19 cellular contexts compared by ENCODE assay signal in genomic region chr14:65926504-65926903, GRCh38.
DNase-seq lines count a peak whose midpoint lies in the region; ATAC-seq lines count a peak whose summit lies in the region.
"Had no signal": no experiment of that assay in that cellular context is flagged by ENCODE, and none has a peak within 500 bp of the region (broad histone marks: within the 10 kb centered on the region; RNA-seq: fewer than 3 reads in every experiment).

No MANE protein-coding gene starts in this region.

- peaks cover 53% of the 10 kb centered on the region for H3K4me1 ChIP-seq in CD8-positive, alpha-beta memory T cell (ENCODE audit: insufficient read depth, low read length)
- H3K4me1 ChIP-seq in HUES6 (ENCODE audit: control insufficient read depth, insufficient read depth, low read length) (peaks cover 29% of the 10 kb centered on the region), iPS DF 6.9 (ENCODE audit: control insufficient read depth, insufficient read depth, low read length) (peaks cover 5% of the 10 kb centered on the region; the same call in 1 of the 2 replicates)
- H3K4me1 ChIP-seq: adrenal gland, left lung had no signal

- peak overlapping the region in 6 of 7 donors; percentile 13 to 90 (median 48) for H3K4me3 Mint-ChIP-seq in CD8-positive, alpha-beta memory T cell
- peak overlapping the region in 1 of 3 donors; percentile 77 for H3K4me3 Mint-ChIP-seq in T-cell
- H3K4me3 Mint-ChIP-seq: activated T-cell treated with anti-CD3 and anti-CD28 coated beads, Interleukin-2, amount 50 U/mL, for 24 hours had no signal

- ATAC-seq in T-cell (replicated peaks in 1 of 4) (no peak), HG03342 (IDR thresholded peaks at IDR 0.05; ENCODE audit: unreplicated experiment) (no peak)
- ATAC-seq in activated naive CD4-positive, alpha-beta T cell treated with anti-CD3 and anti-CD28 coated beads, Interleukin-2, amount 50 U/mL, for 72 hours, result no peak
- ATAC-seq: left lung had no signal

- no CpG with 5 or more reads among the region's 6 CpGs for WGBS in iPS DF 6.9 (ENCODE audit: insufficient coverage, insufficient read length)

- no peaks in the 10 kb centered on the region for H3K9me3 Mint-ChIP-seq in CD8-positive, alpha-beta memory T cell
- peaks cover 0 to 3% (median 0%) of the 10 kb centered on the region in 3 donors for H3K9me3 Mint-ChIP-seq in T-cell
- peaks cover 3 to 15% of the 10 kb centered on the region in 2 donors for H3K9me3 Mint-ChIP-seq in activated naive CD4-positive, alpha-beta T cell treated with anti-CD3 and anti-CD28 coated beads, Interleukin-2, amount 50 U/mL, for 72 hours
- H3K9me3 Mint-ChIP-seq: activated T-cell treated with anti-CD3 and anti-CD28 coated beads, Interleukin-2, amount 50 U/mL, for 24 hours had no signal

- peak overlapping the region; percentile 73 to 98 (median 86) for H3K27ac Mint-ChIP-seq in CD8-positive, alpha-beta memory T cell
- peak overlapping the region; percentile 93 to 96 for H3K27ac Mint-ChIP-seq in T-cell
- peak overlapping the region in 1 of 2 donors; percentile 92 for H3K27ac Mint-ChIP-seq in activated naive CD4-positive, alpha-beta T cell treated with anti-CD3 and anti-CD28 coated beads, Interleukin-2, amount 50 U/mL, for 72 hours

- CTCF ChIA-PET in CD8-positive, alpha-beta memory T cell (lab: Charles Lee), result interaction anchor here (0.6 to 3.2 kb wide), 3 partner anchors 23 to 131 kb away, joined by 3 to 17 read pairs (median 13); no protein-coding TSS in a partner anchor
- CTCF ChIA-PET in T-cell (lab: Charles Lee), result interaction anchor here (0.6 to 3.0 kb wide), 5 partner anchors 10 to 761 kb away, joined by 3 to 9 read pairs (median 4); no protein-coding TSS in a partner anchor

- H3K9ac ChIP-seq in HUES6 (ENCODE audit: low read length), result peak overlapping the region; percentile 65

- POLR2A ChIA-PET in CD8-positive, alpha-beta memory T cell (lab: Charles Lee), result interaction anchor here (1.4 to 2.0 kb wide), 3 partner anchors 65 to 513 kb away, joined by 4 to 11 read pairs (median 6); no protein-coding TSS in a partner anchor
- POLR2A ChIA-PET in T-cell (lab: Charles Lee), result interaction anchor here in 1 of 2 donors (1.8 kb wide), 1 partner anchor 80 kb away, joined by 6 read pairs; no protein-coding TSS in a partner anchor

- peaks cover 0 to 1% of the 10 kb centered on the region in 2 donors for H3K27me3 Mint-ChIP-seq in CD8-positive, alpha-beta memory T cell
- H3K27me3 Mint-ChIP-seq in T-cell, result no peaks in the 10 kb centered on the region
- H3K27me3 Mint-ChIP-seq: activated T-cell treated with anti-CD3 and anti-CD28 coated beads, Interleukin-2, amount 50 U/mL, for 24 hours had no signal

- no peaks in the 10 kb centered on the region for H3K27me3 ChIP-seq in CD8-positive, alpha-beta memory T cell (ENCODE audit: insufficient read depth, low read length, poor library complexity, severe bottlenecking)
- H3K27me3 ChIP-seq in HUES6 (ENCODE audit: control insufficient read depth, insufficient read depth, low read length), result no peaks in the 10 kb centered on the region
- no peaks in the 10 kb centered on the region for H3K27me3 ChIP-seq in iPS DF 6.9 (ENCODE audit: control insufficient read depth, insufficient read depth, low read length)
- H3K27me3 ChIP-seq: adrenal gland, cardiac muscle cell, MG63 had no signal

- H3K4me3 ChIP-seq in CD8-positive, alpha-beta memory T cell (ENCODE audit: low read length), result no peak overlapping the region
- peak overlapping the region; percentile 29 for H3K4me3 ChIP-seq in HUES6 (ENCODE audit: low read depth, low read length)
- no peak overlapping the region for H3K4me3 ChIP-seq in iPS DF 6.9 (ENCODE audit: low read length)
- H3K4me3 ChIP-seq: adrenal gland, cardiac muscle cell, hepatocyte, left lung, MG63, thoracic aorta had no signal

- DNase-seq in CD8-positive, alpha-beta memory T cell, result no peak
- no peak for DNase-seq in T-cell
- DNase-seq in iPS DF 6.9 (ENCODE audit: low read depth, low spot score), result peak; percentile 33
- DNase-seq in hepatic stellate cell (ENCODE audit: low spot score), result no peak
- DNase-seq in activated naive CD4-positive, alpha-beta T cell treated with anti-CD3 and anti-CD28 coated beads, Interleukin-2, amount 50 U/mL, for 72 hours (ENCODE audit: low spot score in 2 of 2), result no peak
- DNase-seq: activated CD4-positive, alpha-beta T cell treated with anti-CD3 and anti-CD28 coated beads for 1 hour; activated T-cell treated with anti-CD3 and anti-CD28 coated beads, Interleukin-2, amount 50 U/mL, for 24 hours; adrenal gland; effector memory CD4-positive, alpha-beta T cell; left lung; MG63; posterior cingulate gyrus; stimulated activated CD4-positive, alpha-beta T cell treated with anti-CD3 and anti-CD28 coated beads, Interleukin-4, amount 100 ng/mL, for 24 hours; stimulated activated CD8-positive, alpha-beta memory T cell treated with anti-CD3 and anti-CD28 coated beads, Interleukin-4, amount 100 ng/mL, for 48 hours had no signal

- peaks cover 62 to 74% (median 66%) of the 10 kb centered on the region in 3 donors for H3K4me1 Mint-ChIP-seq in CD8-positive, alpha-beta memory T cell
- H3K4me1 Mint-ChIP-seq in T-cell, result peaks cover 48 to 62% (median 57%) of the 10 kb centered on the region in 3 donors

- peaks cover 0 to 14% (median 0%) of the 10 kb centered on the region in 3 donors for H3K36me3 Mint-ChIP-seq in CD8-positive, alpha-beta memory T cell
- no peaks in the 10 kb centered on the region for H3K36me3 Mint-ChIP-seq in T-cell
- no peaks in the 10 kb centered on the region for H3K36me3 Mint-ChIP-seq in activated naive CD4-positive, alpha-beta T cell treated with anti-CD3 and anti-CD28 coated beads, Interleukin-2, amount 50 U/mL, for 72 hours

- no peaks in the 10 kb centered on the region for H3K9me3 ChIP-seq in CD8-positive, alpha-beta memory T cell (ENCODE audit: low read length)
- H3K9me3 ChIP-seq in HUES6 (ENCODE audit: control insufficient read depth, insufficient read depth, low read depth, low read length), result no peaks in the 10 kb centered on the region
- no peaks in the 10 kb centered on the region for H3K9me3 ChIP-seq in iPS DF 6.9 (ENCODE audit: control insufficient read depth, insufficient read depth, low read length)
- H3K9me3 ChIP-seq: adrenal gland, left lung, MG63, thoracic aorta had no signal

- H3K36me3 ChIP-seq in CD8-positive, alpha-beta memory T cell (ENCODE audit: insufficient read depth, low read length), result no peaks in the 10 kb centered on the region
- no peaks in the 10 kb centered on the region for H3K36me3 ChIP-seq in HUES6 (ENCODE audit: control insufficient read depth, insufficient read depth, low read length)
- no peaks in the 10 kb centered on the region for H3K36me3 ChIP-seq in iPS DF 6.9 (ENCODE audit: control insufficient read depth, insufficient read depth, low read length)
- H3K36me3 ChIP-seq: adrenal gland, cardiac muscle cell, left lung, MG63, thoracic aorta had no signal

- no peak overlapping the region for H3K27ac ChIP-seq in CD8-positive, alpha-beta memory T cell (ENCODE audit: low read depth, low read length)
- H3K27ac ChIP-seq in HUES6 (ENCODE audit: low read depth, low read length), result peak overlapping the region; percentile 72; the same call in 1 of the 2 replicates
- H3K27ac ChIP-seq in iPS DF 6.9 (ENCODE audit: low read length), result no peak overlapping the region
- H3K27ac ChIP-seq: adrenal gland, cardiac muscle cell, hepatocyte, left lung, thoracic aorta had no signal
